ENCODE assay signal across 7 cellular contexts in the genomic region with DNA sequence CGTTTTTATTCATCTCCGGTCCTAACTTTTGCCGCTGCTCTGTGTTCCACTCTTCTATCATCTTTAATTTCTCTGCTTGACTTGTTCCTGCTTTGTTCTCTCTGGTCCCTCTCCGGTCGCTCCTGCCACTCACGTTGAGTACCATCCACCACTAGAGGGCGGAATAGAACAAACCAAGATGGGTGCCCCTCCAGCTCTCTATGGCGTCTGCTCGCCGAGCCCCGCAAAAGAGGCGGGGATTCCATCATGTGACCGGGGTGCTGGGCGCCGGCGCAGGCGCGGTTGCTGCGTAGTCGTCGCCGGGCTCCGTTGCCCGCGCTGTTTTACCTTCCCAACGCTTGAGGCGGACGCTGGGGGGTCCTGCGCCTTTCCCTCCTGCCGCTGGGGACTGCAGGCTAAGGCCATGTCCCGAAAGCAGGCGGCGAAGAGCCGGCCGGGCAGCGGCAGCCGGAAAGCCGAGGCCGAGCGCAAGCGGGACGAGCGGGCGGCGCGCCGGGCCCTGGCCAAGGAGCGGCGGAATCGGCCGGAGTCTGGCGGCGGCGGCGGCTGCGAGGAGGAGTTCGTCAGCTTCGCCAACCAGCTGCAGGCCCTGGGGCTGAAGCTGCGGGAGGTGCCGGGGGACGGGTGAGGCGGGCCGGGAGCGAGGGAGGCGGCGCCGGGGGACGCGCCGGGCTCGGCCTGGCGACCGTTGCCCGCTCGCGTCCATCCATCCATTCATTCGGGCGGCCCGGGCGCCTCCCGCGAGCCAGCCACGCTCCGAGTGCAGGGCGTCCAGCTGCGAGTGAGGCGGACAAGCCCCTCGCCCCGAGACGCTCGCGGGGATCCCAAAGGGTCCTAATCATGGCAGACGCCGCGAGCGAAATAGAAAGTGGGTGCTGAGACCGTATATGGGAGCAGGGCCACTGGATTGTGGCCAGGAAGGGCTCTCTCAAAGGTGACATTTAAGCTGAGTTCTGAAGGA. TPM values are rescaled to one million over a fixed set of nuclear protein-coding genes. Genes with fewer than 3 reads are reported as not detected.
DNase-seq lines count a peak whose midpoint lies in the region; ATAC-seq, FAIRE-seq and TF ChIP-seq lines count a peak whose summit lies in the region.

A gene with protein sequence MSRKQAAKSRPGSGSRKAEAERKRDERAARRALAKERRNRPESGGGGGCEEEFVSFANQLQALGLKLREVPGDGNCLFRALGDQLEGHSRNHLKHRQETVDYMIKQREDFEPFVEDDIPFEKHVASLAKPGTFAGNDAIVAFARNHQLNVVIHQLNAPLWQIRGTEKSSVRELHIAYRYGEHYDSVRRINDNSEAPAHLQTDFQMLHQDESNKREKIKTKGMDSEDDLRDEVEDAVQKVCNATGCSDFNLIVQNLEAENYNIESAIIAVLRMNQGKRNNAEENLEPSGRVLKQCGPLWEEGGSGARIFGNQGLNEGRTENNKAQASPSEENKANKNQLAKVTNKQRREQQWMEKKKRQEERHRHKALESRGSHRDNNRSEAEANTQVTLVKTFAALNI (plus strand): TSS at position 285 of the 961 bp plus-strand sequence. CDS start 119 bp downstream, at position 404.

- peak within 1 kb of the TSS; percentile 69 for H2AFZ ChIP-seq in hepatocyte

- peaks cover 47% of the 10 kb centered on the region for H3K79me2 ChIP-seq in hepatocyte

- peak within 1 kb of the TSS; percentile 96 for H3K4me2 ChIP-seq in hepatocyte

- H3K9me3 ChIP-seq in hepatocyte (ENCODE audit: low read depth) = no peaks in the 10 kb centered on the region

- H3K27me3 ChIP-seq in hepatocyte = no peaks in the 10 kb centered on the region

- FAIRE-seq in GM18507 (lab: Jason Lieb, UNC) = peak; percentile 98

- H3K9me2 ChIP-seq in hepatocyte (replicated peaks; ENCODE audit: insufficient read depth) = no peaks in the 10 kb centered on the region

- H3K4me3 ChIP-seq in astrocyte of the cerebellum (ENCODE audit: low read depth, low read length) (peak within 1 kb of the TSS; percentile 91), hepatocyte (peak within 1 kb of the TSS; percentile 64)

- WGBS in hepatocyte (ENCODE audit: low lambda C conversion rate, missing lambda C conversion rate) = under 1% methylated on average over 74 of the region's 97 CpGs

- in situ Hi-C loops in astrocyte of the cerebellum (cut with HindIII; ENCODE audit: low sequenced_read_pairs) = no loop called here

- peak; percentile 90 for TF ChIP-seq CTCF in astrocyte of the cerebellum (IDR thresholded peaks at IDR 0.05; ENCODE audit: low read depth, low read length, missing control alignments)
- TF ChIP-seq CTCF in hepatocyte (IDR thresholded peaks at IDR 0.05; ENCODE audit: poor library complexity) = peak; percentile 94

- H3K36me3 ChIP-seq in hepatocyte (replicated peaks; ENCODE audit: insufficient read depth, low read depth) = no peaks in the 10 kb centered on the region

- peak; percentile 95 for DNase-seq in GM18507 (ENCODE audit: extremely low spot score, insufficient read length, low read depth)
- DNase-seq in NCI-H2029 (lab: John Stamatoyannopoulos, UW) = peak; percentile 96
- peak; percentile 91 for DNase-seq in T-helper 22 cell (ENCODE audit: low read depth)
- peak; percentile 96 for DNase-seq in astrocyte of the cerebellum (ENCODE audit: low read depth)
- peak; percentile 100 for DNase-seq in hepatocyte (ENCODE audit: low spot score)
- peak; percentile 97 for DNase-seq in retina

- peak within 1 kb of the TSS; percentile 88 for H3K27ac ChIP-seq in hepatocyte

- H3K4me1 ChIP-seq in hepatocyte (ENCODE audit: insufficient read depth) = peaks cover 7% of the 10 kb centered on the region

- ATAC-seq in HG02981 (IDR thresholded peaks at IDR 0.05; ENCODE audit: unreplicated experiment) = peak; percentile 93

- peaks cover 14% of the 10 kb centered on the region for H4K20me1 ChIP-seq in hepatocyte (ENCODE audit: insufficient read depth, poor library complexity, severe bottlenecking)

RNA-seq across cellular contexts. Expression of the gene that starts here (rescaled TPM):
- 9.2 and 9.3 TPM in 2 replicates for total RNA-seq in hepatocyte
- polyA plus RNA-seq in hepatocyte = 3.0 and 4.1 TPM in 2 replicates

Comparison
In these comparisons a context has a peak if more than half of its experiments do, and no peak if none do; other contexts are left out.
1. Peak in every context shown above with its lines: DNase-seq, ATAC-seq, H3K4me3 ChIP-seq and H3K27ac ChIP-seq.